ENCODE assay signal across 20 cellular contexts in genomic region chr14:28143340-28143739, GRCh38.
DNase-seq lines count a peak whose midpoint lies in the region; ATAC-seq and TF ChIP-seq lines count a peak whose summit lies in the region.
"Had no signal": no experiment of that assay in that cellular context is flagged by ENCODE, and none has a peak within 500 bp of the region (broad histone marks: within the 10 kb centered on the region; RNA-seq: fewer than 3 reads in every experiment).

No MANE protein-coding gene starts in this region.

- no peak overlapping the region; the same call in 1 of the 2 replicates for H3K27ac Mint-ChIP-seq in WTC11
- H3K27ac Mint-ChIP-seq: activated naive CD4-positive, alpha-beta T cell treated with anti-CD3 and anti-CD28 coated beads for 36 hours had no signal

- TF ChIP-seq CTCF in WTC11 (IDR thresholded peaks at IDR 0.05) = no peak

- H3K4me1 Mint-ChIP-seq in WTC11 = peaks cover 9% of the 10 kb centered on the region
- H3K4me1 Mint-ChIP-seq: CD4-positive, CD25-positive, alpha-beta regulatory T cell had no signal

- peaks cover 4% of the 10 kb centered on the region; the same call in 1 of the 2 replicates for H3K36me3 Mint-ChIP-seq in WTC11
- H3K36me3 Mint-ChIP-seq: CD4-positive, CD25-positive, alpha-beta regulatory T cell had no signal

- no peak overlapping the region for H3K4me3 Mint-ChIP-seq in WTC11
- H3K4me3 Mint-ChIP-seq: activated naive CD4-positive, alpha-beta T cell treated with anti-CD3 and anti-CD28 coated beads for 36 hours; CD4-positive, CD25-positive, alpha-beta regulatory T cell had no signal

- H3K9me3 Mint-ChIP-seq in WTC11 = peaks cover 9% of the 10 kb centered on the region

- ATAC-seq in WTC11 = peak; percentile 55; the same call in 1 of the 2 replicates
- ATAC-seq: HCT116; stimulated activated naive CD8-positive, alpha-beta T cell treated with anti-CD3 and anti-CD28 coated beads, Interleukin-15, Interleukin-2, amounts not matched to agents 100 U/mL and 50 U/mL, for 24 hours had no signal

- CTCF ChIA-PET in WTC11 (lab: Charles Lee) = interaction anchor here (1.3 kb wide), 1 partner anchor 76 kb away, joined by 3 read pairs; no protein-coding TSS in a partner anchor

- POLR2A ChIA-PET in WTC11 (lab: Charles Lee) = no interaction called here

- DNase-seq in NCI-H82 (lab: John Stamatoyannopoulos, UW) (peak; percentile 17), NCI-H82 treated with DMSO at 0.1 percent for 48 hours (lab: John Stamatoyannopoulos, UW; ENCODE audit: unreplicated experiment) (no peak), WTC11 (ENCODE audit: low spot score) (no peak), inferior parietal cortex (ENCODE audit: extremely low spot score) (peak; percentile 33), superior temporal gyrus (ENCODE audit: extremely low spot score) (peak; percentile 61), SK-N-DZ (ENCODE audit: low spot score) (no peak), NOMO-1 (lab: John Stamatoyannopoulos, UW; ENCODE audit: unreplicated experiment in 2 of 2) (no peak)
- DNase-seq in activated CD4-positive, alpha-beta T cell treated with anti-CD3 and anti-CD28 coated beads, Interleukin-2, amount 50 U/mL, for 48 hours = no peak
- DNase-seq: 8988T; activated CD4-positive, alpha-beta T cell treated with anti-CD3 and anti-CD28 coated beads, Interleukin-2, amount 50 U/mL, for 1 hour; activated naive CD4-positive, alpha-beta T cell treated with anti-CD3 and anti-CD28 coated beads for 36 hours; adrenal gland; CD4-positive, CD25-positive, alpha-beta regulatory T cell; effector memory CD4-positive, alpha-beta T cell; erythroblast; NCI-H1436; NCI-H524 treated with DMSO at 0.1 percent for 48 hours; stimulated activated naive CD8-positive, alpha-beta T cell treated with anti-CD3 and anti-CD28 coated beads, Interleukin-15, Interleukin-2, amounts not matched to agents 100 U/mL and 50 U/mL, for 24 hours; uterus had no signal

- peaks cover 6% of the 10 kb centered on the region; the same call in 1 of the 2 replicates for H3K27me3 Mint-ChIP-seq in WTC11 (ENCODE audit: low read depth)
- H3K27me3 Mint-ChIP-seq: CD4-positive, CD25-positive, alpha-beta regulatory T cell had no signal

TF ChIP-seq in WTC11, 78 proteins besides CTCF, POLR2A, EP300 and RAD21 (continues in another document):
- no peak for TF ChIP-seq HMGXB4 (CRISPR knock-in tag; IDR thresholded peaks at IDR 0.05)
- TF ChIP-seq OVOL2 (CRISPR knock-in tag; IDR thresholded peaks at IDR 0.05; ENCODE audit: borderline replicate concordance) = no peak
- TF ChIP-seq ZNF121 (CRISPR knock-in tag; IDR thresholded peaks at IDR 0.05) = no peak
- no peak for TF ChIP-seq ZNF532 (CRISPR knock-in tag; IDR thresholded peaks at IDR 0.05; ENCODE audit: borderline replicate concordance)
- no peak for TF ChIP-seq JUN (CRISPR knock-in tag; IDR thresholded peaks at IDR 0.05)
- TF ChIP-seq PRDM15 (CRISPR knock-in tag; IDR thresholded peaks at IDR 0.05) = no peak
- TF ChIP-seq NR2C2 (CRISPR knock-in tag; IDR thresholded peaks at IDR 0.05) = no peak
- no peak for TF ChIP-seq USF1 (CRISPR knock-in tag; IDR thresholded peaks at IDR 0.05)
- TF ChIP-seq E2F1 (CRISPR knock-in tag; IDR thresholded peaks at IDR 0.05) = no peak
- TF ChIP-seq CDX4 (CRISPR knock-in tag; IDR thresholded peaks at IDR 0.05; ENCODE audit: borderline replicate concordance) = no peak
- no peak for TF ChIP-seq NFATC4 (CRISPR knock-in tag; IDR thresholded peaks at IDR 0.05)

Comparison
In these comparisons a context has a peak if more than half of its experiments do, and no peak if none do; other contexts are left out.
1. DNase-seq: peak in NCI-H82 (single experiment), inferior parietal cortex (single experiment) and superior temporal gyrus (single experiment); none in NCI-H82 treated with DMSO at 0.1 percent for 48 hours (single experiment), WTC11 (single experiment), SK-N-DZ (single experiment), NOMO-1 (0 of 2) and activated CD4-positive, alpha-beta T cell treated with anti-CD3 and anti-CD28 coated beads, Interleukin-2, amount 50 U/mL, for 48 hours (0 of 2).